Comparison of ENCODE assay signal across 9 cellular contexts in the genomic region with DNA sequence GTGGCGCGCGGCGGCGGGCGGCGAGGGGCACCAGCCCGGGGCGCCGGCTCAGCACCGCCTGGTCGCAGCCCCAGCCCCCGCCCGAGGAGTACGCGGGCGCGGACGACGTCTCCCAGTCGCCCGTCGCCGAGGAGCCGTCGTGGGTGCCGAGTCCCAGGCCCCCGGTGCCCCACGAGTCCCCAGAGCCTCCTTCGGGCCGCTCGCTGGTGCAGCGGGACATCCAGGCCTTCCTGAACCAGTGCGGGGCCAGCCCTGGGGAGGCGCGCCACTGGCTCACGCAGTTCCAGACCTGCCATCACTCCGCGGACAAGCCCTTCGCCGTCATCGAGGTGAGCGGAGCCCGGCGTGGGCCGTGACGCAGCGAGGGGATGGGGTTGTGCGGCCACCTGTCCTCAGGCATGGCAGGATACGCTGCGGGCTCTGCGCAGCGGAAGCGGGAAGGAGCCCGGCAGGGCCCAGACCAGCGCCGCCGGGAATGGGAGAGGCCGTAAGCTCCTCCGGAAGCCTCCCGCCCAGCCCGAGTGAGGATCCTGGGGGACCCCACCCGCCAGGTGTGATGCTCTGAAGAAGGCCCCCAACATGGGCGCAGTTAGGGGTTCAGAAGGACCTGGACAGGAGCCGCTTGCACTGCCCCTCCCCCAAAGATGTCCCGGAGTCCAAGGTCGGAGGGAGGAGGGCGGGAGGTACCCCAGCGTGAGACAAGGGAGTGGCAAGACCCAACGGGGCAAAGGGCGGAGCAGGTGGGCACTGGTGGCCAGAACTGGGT. TPM values are rescaled to one million over a fixed set of nuclear protein-coding genes. Genes with fewer than 3 reads are reported as not detected.
A peak's percentile ranks its signal among the peaks of the same experiment; 100 is the strongest.
DNase-seq lines count a peak whose midpoint lies in the region; ATAC-seq and TF ChIP-seq lines count a peak whose summit lies in the region.
"Had no signal": no experiment of that assay in that cellular context is flagged by ENCODE, and none has a peak within 500 bp of the region (broad histone marks: within the 10 kb centered on the region; RNA-seq: fewer than 3 reads in every experiment).

No MANE protein-coding gene starts in this region.

- no peak for TF ChIP-seq RAD21 in SK-N-SH (IDR thresholded peaks at IDR 0.05; ENCODE audit: low read length)

- no peak for TF ChIP-seq CTCF in SK-N-SH (IDR thresholded peaks at IDR 0.05)

- H3K27ac ChIP-seq in SK-N-SH (ENCODE audit: low read depth in 2 of 2, low read length in 1 of 2) (no peak overlapping the region), stomach smooth muscle (ENCODE audit: low read length) (no peak overlapping the region)

- peak overlapping the region in 1 of 2 experiments; percentile 17; a peak in 1 of 4 replicates for H3K4me3 ChIP-seq in SK-N-SH (ENCODE audit: low read depth in 2 of 2, low read length in 1 of 2)
- peak overlapping the region; percentile 40 to 79 for H3K4me3 ChIP-seq in stomach smooth muscle (ENCODE audit: low read length in 2 of 2)

- H3K79me2 ChIP-seq in SK-N-SH (ENCODE audit: insufficient read depth): peaks cover 20% of the 10 kb centered on the region; the same call in 1 of the 2 replicates

- H3K9ac ChIP-seq in SK-N-SH: no peak overlapping the region
- no peak overlapping the region for H3K9ac ChIP-seq in stomach smooth muscle (ENCODE audit: low read length in 2 of 2)

- no peaks in the 10 kb centered on the region for H4K20me1 ChIP-seq in SK-N-SH (ENCODE audit: insufficient read depth)

- 63% methylated on average over 42 of the region's 71 CpGs for WGBS in SK-N-SH (ENCODE audit: low lambda C conversion rate)

- H3K4me1 ChIP-seq in SK-N-SH (ENCODE audit: control insufficient read depth in 1 of 2, insufficient read depth in 2 of 2, low read depth in 1 of 2, low read length in 1 of 2): peaks cover 8 to 39% of the 10 kb centered on the region in 2 experiments; a peak in 2 of 4 replicates
- peaks cover 39% of the 10 kb centered on the region for H3K4me1 ChIP-seq in stomach smooth muscle (ENCODE audit: control insufficient read depth, insufficient read depth, low read length)

- no peak for ATAC-seq in SK-N-SH treated with all-trans-retinoic acid at 6 μM for 48 hours
- ATAC-seq in left lobe of liver: peak; percentile 35

- CTCF ChIA-PET in SK-N-SH (lab: Yijun Ruan, JAX): interaction anchor here (1.0 to 31.1 kb wide), 8 partner anchors 11 to 346 kb away, joined by 3 to 638 read pairs (median 8); a partner anchor contains a TSS

- no peak overlapping the region for H3K4me2 ChIP-seq in SK-N-SH

- DNase-seq in SK-N-SH: peak; percentile 58
- peak; percentile 38 for DNase-seq in astrocyte of the hippocampus (ENCODE audit: low read depth, low spot score)
- DNase-seq in left lobe of liver (ENCODE audit: low spot score): peak; percentile 87
- DNase-seq in inferior parietal cortex (ENCODE audit: extremely low spot score): no peak
- DNase-seq in T1000 (lab: John Stamatoyannopoulos, UW): no peak
- no peak for DNase-seq in epidermal melanocyte (ENCODE audit: insufficient read length, low spot score)
- DNase-seq: DND-41 had no signal

- H3F3A ChIP-seq in SK-N-SH (replicated peaks; ENCODE audit: insufficient read depth): peaks cover 7% of the 10 kb centered on the region

- H3K36me3 ChIP-seq in SK-N-SH (replicated peaks in 1 of 2; ENCODE audit: control insufficient read depth in 1 of 2, insufficient read depth in 2 of 2, low read length in 1 of 2) (no peaks in the 10 kb centered on the region), stomach smooth muscle (ENCODE audit: control insufficient read depth in 2 of 2, insufficient read depth in 2 of 2, low read length in 2 of 2) (no peaks in the 10 kb centered on the region)

- no peaks in the 10 kb centered on the region for H3K27me3 ChIP-seq in SK-N-SH (ENCODE audit: insufficient read depth)
- H3K27me3 ChIP-seq in stomach smooth muscle (ENCODE audit: control insufficient read depth in 1 of 2, insufficient read depth in 2 of 2, low read length in 2 of 2): peaks cover 35 to 49% of the 10 kb centered on the region in 2 donors

- POLR2A ChIA-PET in SK-N-SH (lab: Yijun Ruan, JAX): no interaction called here

- TF ChIP-seq EP300 in SK-N-SH (IDR thresholded peaks at IDR 0.05; ENCODE audit: borderline replicate concordance in 1 of 2, low read depth in 1 of 2, low read length in 1 of 2): no peak

- H3K9me3 ChIP-seq in SK-N-SH (no peaks in the 10 kb centered on the region), stomach smooth muscle (ENCODE audit: control insufficient read depth in 2 of 2, low read length in 2 of 2) (no peaks in the 10 kb centered on the region)

- no peaks in the 10 kb centered on the region for H3K9me2 ChIP-seq in SK-N-SH

- no peak overlapping the region for H2AFZ ChIP-seq in SK-N-SH (ENCODE audit: low read depth)

TF ChIP-seq in SK-N-SH, 30 proteins besides CTCF, POLR2A, EP300 and RAD21 (continues in another document):
- TF ChIP-seq FOXM1 (IDR thresholded peaks at IDR 0.05; ENCODE audit: low read depth) (no peak), ELF1 (IDR thresholded peaks at IDR 0.05) (no peak), RFX5 (IDR thresholded peaks at IDR 0.05; ENCODE audit: low read length) (no peak)
- TF ChIP-seq, protein P1, sequence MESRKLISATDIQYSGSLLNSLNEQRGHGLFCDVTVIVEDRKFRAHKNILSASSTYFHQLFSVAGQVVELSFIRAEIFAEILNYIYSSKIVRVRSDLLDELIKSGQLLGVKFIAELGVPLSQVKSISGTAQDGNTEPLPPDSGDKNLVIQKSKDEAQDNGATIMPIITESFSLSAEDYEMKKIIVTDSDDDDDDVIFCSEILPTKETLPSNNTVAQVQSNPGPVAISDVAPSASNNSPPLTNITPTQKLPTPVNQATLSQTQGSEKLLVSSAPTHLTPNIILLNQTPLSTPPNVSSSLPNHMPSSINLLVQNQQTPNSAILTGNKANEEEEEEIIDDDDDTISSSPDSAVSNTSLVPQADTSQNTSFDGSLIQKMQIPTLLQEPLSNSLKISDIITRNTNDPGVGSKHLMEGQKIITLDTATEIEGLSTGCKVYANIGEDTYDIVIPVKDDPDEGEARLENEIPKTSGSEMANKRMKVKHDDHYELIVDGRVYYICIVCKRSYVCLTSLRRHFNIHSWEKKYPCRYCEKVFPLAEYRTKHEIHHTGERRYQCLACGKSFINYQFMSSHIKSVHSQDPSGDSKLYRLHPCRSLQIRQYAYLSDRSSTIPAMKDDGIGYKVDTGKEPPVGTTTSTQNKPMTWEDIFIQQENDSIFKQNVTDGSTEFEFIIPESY (IDR thresholded peaks at IDR 0.05; ENCODE audit: borderline replicate concordance, low read depth): no peak
- TF ChIP-seq, protein P2, sequence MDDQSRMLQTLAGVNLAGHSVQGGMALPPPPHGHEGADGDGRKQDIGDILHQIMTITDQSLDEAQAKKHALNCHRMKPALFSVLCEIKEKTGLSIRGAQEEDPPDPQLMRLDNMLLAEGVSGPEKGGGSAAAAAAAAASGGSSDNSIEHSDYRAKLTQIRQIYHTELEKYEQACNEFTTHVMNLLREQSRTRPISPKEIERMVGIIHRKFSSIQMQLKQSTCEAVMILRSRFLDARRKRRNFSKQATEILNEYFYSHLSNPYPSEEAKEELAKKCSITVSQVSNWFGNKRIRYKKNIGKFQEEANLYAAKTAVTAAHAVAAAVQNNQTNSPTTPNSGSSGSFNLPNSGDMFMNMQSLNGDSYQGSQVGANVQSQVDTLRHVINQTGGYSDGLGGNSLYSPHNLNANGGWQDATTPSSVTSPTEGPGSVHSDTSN (IDR thresholded peaks at IDR 0.05): no peak

TF ChIP-seq in SK-N-SH treated with all-trans-retinoic acid at 6 μM for 48 hours, 23 proteins besides CTCF, POLR2A, EP300 and RAD21 (continues in another document):
- TF ChIP-seq ZFP30 (CRISPR knock-in tag; IDR thresholded peaks at IDR 0.05) (no peak), ZNF70 (CRISPR knock-in tag; IDR thresholded peaks at IDR 0.05) (no peak), ZFP3 (CRISPR knock-in tag; IDR thresholded peaks at IDR 0.05) (no peak), ZC3H10 (CRISPR knock-in tag; IDR thresholded peaks at IDR 0.05) (no peak)
- TF ChIP-seq, protein P3, sequence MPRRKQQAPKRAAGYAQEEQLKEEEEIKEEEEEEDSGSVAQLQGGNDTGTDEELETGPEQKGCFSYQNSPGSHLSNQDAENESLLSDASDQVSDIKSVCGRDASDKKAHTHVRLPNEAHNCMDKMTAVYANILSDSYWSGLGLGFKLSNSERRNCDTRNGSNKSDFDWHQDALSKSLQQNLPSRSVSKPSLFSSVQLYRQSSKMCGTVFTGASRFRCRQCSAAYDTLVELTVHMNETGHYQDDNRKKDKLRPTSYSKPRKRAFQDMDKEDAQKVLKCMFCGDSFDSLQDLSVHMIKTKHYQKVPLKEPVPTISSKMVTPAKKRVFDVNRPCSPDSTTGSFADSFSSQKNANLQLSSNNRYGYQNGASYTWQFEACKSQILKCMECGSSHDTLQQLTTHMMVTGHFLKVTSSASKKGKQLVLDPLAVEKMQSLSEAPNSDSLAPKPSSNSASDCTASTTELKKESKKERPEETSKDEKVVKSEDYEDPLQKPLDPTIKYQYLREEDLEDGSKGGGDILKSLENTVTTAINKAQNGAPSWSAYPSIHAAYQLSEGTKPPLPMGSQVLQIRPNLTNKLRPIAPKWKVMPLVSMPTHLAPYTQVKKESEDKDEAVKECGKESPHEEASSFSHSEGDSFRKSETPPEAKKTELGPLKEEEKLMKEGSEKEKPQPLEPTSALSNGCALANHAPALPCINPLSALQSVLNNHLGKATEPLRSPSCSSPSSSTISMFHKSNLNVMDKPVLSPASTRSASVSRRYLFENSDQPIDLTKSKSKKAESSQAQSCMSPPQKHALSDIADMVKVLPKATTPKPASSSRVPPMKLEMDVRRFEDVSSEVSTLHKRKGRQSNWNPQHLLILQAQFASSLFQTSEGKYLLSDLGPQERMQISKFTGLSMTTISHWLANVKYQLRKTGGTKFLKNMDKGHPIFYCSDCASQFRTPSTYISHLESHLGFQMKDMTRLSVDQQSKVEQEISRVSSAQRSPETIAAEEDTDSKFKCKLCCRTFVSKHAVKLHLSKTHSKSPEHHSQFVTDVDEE (CRISPR knock-in tag; IDR thresholded peaks at IDR 0.05): no peak

RNA-seq across cellular contexts. Expression of a gene that starts 0.5 kb away (rescaled TPM):
- polyA plus RNA-seq in SK-N-SH (2012; rRNA removed): 1.6 and 1.7 TPM in 2 replicates
- 0.84 and 1.00 TPM in 2 replicates for polyA plus RNA-seq in SK-N-SH (2012; cell fraction: cytosol; rRNA removed)
- 0.87 and 0.92 TPM in 2 replicates for polyA plus RNA-seq in SK-N-SH (2012; cell fraction: nucleus; rRNA removed)
- total RNA-seq in left lobe of liver: 51.3 TPM

RNA-seq across cellular contexts. Expression of a gene that starts 9.8 kb away (rescaled TPM):
- 62.9 and 63.6 TPM in 2 replicates for polyA plus RNA-seq in SK-N-SH (2012; rRNA removed)
- 47.9 and 50.2 TPM in 2 replicates for polyA plus RNA-seq in SK-N-SH (2012; cell fraction: cytosol; rRNA removed)
- 34.5 and 37.9 TPM in 2 replicates for polyA plus RNA-seq in SK-N-SH (2012; cell fraction: nucleus; rRNA removed)
- 14.4 TPM for total RNA-seq in left lobe of liver

RNA-seq across cellular contexts. Expression of a gene that starts 51.2 kb away (rescaled TPM):
- 0.10 and 0.21 TPM in 2 replicates for polyA plus RNA-seq in SK-N-SH (2012; rRNA removed)
- 0.08 and 0.14 TPM in 2 replicates for polyA plus RNA-seq in SK-N-SH (2012; cell fraction: cytosol; rRNA removed)
- polyA plus RNA-seq in SK-N-SH (2012; cell fraction: nucleus; rRNA removed): 0.33 and 0.36 TPM in 2 replicates
- not detected for total RNA-seq in left lobe of liver

Comparison
In these comparisons a context has a peak if more than half of its experiments do, and no peak if none do; other contexts are left out.
1. DNase-seq: peak in SK-N-SH (single experiment), astrocyte of the hippocampus (single experiment) and left lobe of liver (single experiment); none in inferior parietal cortex (single experiment), T1000 (single experiment) and epidermal melanocyte (single experiment).